ENCODE assay signal across 8 cellular contexts in the genomic region with DNA sequence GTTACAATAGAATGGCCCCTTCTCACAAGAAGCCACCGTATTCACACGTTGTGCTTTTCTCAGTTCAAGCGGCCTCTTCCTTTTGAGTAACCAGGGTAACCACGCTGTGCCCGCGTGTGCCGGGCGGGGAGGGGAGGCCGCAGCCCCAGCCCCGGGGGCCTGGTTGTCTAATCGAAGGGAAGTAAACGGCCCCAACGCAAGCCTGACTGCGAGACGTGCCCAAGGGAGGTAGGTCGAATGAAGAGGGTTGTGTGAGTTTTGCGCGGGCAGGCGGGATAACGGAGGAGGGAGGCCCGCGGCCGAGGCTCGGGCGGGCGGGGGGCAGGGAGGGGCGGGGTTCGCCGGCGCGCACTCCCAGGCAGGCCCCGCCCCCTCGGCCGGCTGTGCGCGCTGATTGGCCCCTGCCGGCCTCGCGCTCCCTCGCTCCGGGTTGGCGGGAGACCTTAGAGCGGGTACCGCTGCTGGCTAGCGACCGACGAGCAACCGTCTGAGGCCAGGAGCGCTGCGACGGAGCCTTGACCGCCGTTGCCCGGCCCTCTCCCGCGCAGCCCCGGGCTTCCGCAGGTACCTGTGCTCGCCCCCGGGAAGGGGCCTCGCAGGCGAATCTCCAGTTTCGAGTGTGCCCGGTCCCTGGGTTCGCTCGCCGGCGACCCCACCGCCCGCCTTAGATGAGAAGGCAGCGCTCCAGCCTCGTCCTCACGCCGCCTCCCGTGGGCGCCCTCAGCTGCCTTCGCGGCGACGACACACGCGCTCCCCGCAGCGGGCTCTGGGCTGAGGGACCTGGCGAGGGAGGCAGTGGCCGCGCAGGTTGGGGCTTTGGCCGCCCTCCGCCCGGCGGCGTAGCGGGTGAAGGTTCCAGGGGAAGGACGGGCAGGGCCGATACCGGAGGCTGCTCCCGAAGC. TPM values are rescaled to one million over a fixed set of nuclear protein-coding genes. Genes with fewer than 3 reads are reported as not detected.
A peak's percentile ranks its signal among the peaks of the same experiment; 100 is the strongest.
DNase-seq lines count a peak whose midpoint lies in the region; ATAC-seq and TF ChIP-seq lines count a peak whose summit lies in the region.

Gene SPDYA (plus strand): TSS at position 451 of the 902 bp plus-strand sequence. CDS start 5,181 bp downstream, outside the sequence.

- no TSS peak for BruUV-seq in Panc1 (replicated peaks; lab: Mats Ljungman, UMichigan)

- H3K9me3 ChIP-seq in Panc1 (ENCODE audit: control insufficient read depth, insufficient read depth, low read depth, low read length) (no peaks in the 10 kb centered on the region), subcutaneous abdominal adipose tissue (ENCODE audit: control insufficient read depth in 5 of 5, low read length in 5 of 5) (no peaks in the 10 kb centered on the region)

- ATAC-seq in GM18868 (IDR thresholded peaks at IDR 0.05; ENCODE audit: unreplicated experiment) (peak; percentile 82), HG03139 (IDR thresholded peaks at IDR 0.05; ENCODE audit: unreplicated experiment) (peak; percentile 84), Panc1 (peak; percentile 79)

- intact Hi-C loops in Panc1 (cut with micrococcal nuclease; ENCODE audit: unreplicated experiment), result no loop called here

- POLR2A ChIA-PET in Panc1 (lab: Charles Lee), result no interaction called here

- H3K27ac ChIP-seq in Panc1 (ENCODE audit: low read length), result 0 out of 2 replicates have a peak within 1 kb of the TSS, but pooled peaks have one; percentile 32
- no peak within 1 kb of the TSS for H3K27ac ChIP-seq in subcutaneous abdominal adipose tissue (ENCODE audit: low read depth, low read length)

- H3K4me1 ChIP-seq in Panc1 (ENCODE audit: control insufficient read depth, insufficient read depth, low read length) (no peaks in the 10 kb centered on the region), subcutaneous abdominal adipose tissue (ENCODE audit: control insufficient read depth in 5 of 5, insufficient read depth in 5 of 5, low read length in 5 of 5) (peaks cover 2 to 15% (median 13%) of the 10 kb centered on the region in 5 donors)

- no peak for TF ChIP-seq CTCF in Panc1 (IDR thresholded peaks at IDR 0.05)

- in situ Hi-C loops in Panc1 (cut with HindIII; ENCODE audit: low pct_unique_long_range_greater_than_20kb, low sequenced_read_pairs), result no loop called here

- peak; percentile 48 for DNase-seq in 8988T
- no peak for DNase-seq in Panc1 (ENCODE audit: low read depth, low spot score)
- peak; percentile 70 for DNase-seq in activated gamma-delta T cell treated with Interleukin-2 at 50 U/mL for 16 hours
- peak; percentile 57 for DNase-seq in foreskin melanocyte
- DNase-seq in nucleus accumbens (lab: John Stamatoyannopoulos, UW), result peak in 48 of 56 donors; percentile 2 to 76 (median 37)

- peak within 1 kb of the TSS; percentile 34 for H3K4me3 ChIP-seq in Panc1 (ENCODE audit: low read depth in 2 of 2, low read length in 2 of 2)
- H3K4me3 ChIP-seq in subcutaneous abdominal adipose tissue (ENCODE audit: low read depth in 1 of 5, low read length in 5 of 5), result peak within 1 kb of the TSS; percentile 43 to 71 (median 69)

- no peaks in the 10 kb centered on the region for H3K36me3 ChIP-seq in Panc1 (ENCODE audit: control insufficient read depth, insufficient read depth, low read length)
- H3K36me3 ChIP-seq in subcutaneous abdominal adipose tissue (ENCODE audit: control insufficient read depth in 5 of 5, insufficient read depth in 5 of 5, low read length in 5 of 5), result peaks cover 0 to 1% (median 0%) of the 10 kb centered on the region in 5 donors

- peak within 1 kb of the TSS in 3 of 5 donors; percentile 30 to 72 (median 35) for H3K9ac ChIP-seq in subcutaneous abdominal adipose tissue (ENCODE audit: low read length in 5 of 5)

- H3K27me3 ChIP-seq in Panc1 (ENCODE audit: control insufficient read depth, insufficient read depth, low read length) (no peaks in the 10 kb centered on the region), subcutaneous abdominal adipose tissue (ENCODE audit: control insufficient read depth in 5 of 5, insufficient read depth in 4 of 5, low read length in 5 of 5) (no peaks in the 10 kb centered on the region)

- CTCF ChIA-PET in Panc1 (lab: Charles Lee), result no interaction called here

RNA-seq across cellular contexts. Expression of gene SPDYA, which starts in this region (rescaled TPM):
- 0.87 TPM for total RNA-seq in Panc1 (2021; ENCODE audit: unreplicated experiment)
- 0.13 TPM for polyA plus RNA-seq in Panc1 (2012; ENCODE audit: insufficient read length)

Comparison
In these comparisons a context has a peak if more than half of its experiments do, and no peak if none do; other contexts are left out.
1. Peak in ATAC-seq, H3K4me3 ChIP-seq and H3K27ac ChIP-seq in Panc1; RNA of the gene not detected or under 1 TPM.